ENCODE assay signal across 1 cellular context in the genomic region with DNA sequence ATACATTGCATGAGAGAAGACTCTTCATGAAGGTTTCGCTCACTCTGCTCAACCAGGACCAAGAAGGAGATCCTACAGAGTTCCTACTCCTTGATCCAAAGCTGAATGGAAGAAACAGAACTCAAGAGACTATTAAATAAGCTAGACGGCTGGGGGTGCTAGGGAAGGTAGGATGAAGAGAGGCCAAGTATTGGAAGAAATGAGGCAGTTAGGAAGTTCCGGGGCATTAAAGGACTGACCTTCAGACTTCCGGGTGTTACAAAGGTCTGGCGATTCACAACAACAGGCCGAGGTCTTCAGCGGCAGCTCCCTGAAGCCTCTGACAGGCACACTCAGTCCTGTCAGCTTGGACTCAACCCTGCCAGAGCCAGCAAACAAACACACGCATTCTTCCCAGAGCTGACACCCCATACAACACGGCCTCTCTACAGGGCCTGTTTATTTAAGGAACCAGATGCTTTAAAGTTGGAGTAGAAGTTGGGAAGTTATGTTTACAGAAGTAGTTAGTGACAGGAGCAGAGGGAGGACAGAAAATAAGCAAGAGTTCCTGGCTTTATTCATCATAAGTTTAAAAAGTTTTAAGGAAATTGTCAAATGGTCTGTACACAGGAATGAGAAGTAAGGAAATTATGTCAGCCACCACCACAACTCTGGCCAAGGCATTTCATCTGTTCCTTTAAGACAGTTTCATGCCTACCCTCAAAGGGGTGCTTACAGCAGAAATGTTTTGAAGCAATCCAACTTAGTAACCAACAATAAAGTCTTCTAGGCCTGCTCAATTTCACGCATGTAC.
A peak's percentile ranks its signal among the peaks of the same experiment; 100 is the strongest.
TF ChIP-seq lines count a peak whose summit lies in the region.

No MANE protein-coding gene starts in this region.

TF ChIP-seq in HepG2, 621 proteins besides CTCF, POLR2A, EP300 and RAD21 (continued from another document and continues in another):
- TF ChIP-seq, protein P1, sequence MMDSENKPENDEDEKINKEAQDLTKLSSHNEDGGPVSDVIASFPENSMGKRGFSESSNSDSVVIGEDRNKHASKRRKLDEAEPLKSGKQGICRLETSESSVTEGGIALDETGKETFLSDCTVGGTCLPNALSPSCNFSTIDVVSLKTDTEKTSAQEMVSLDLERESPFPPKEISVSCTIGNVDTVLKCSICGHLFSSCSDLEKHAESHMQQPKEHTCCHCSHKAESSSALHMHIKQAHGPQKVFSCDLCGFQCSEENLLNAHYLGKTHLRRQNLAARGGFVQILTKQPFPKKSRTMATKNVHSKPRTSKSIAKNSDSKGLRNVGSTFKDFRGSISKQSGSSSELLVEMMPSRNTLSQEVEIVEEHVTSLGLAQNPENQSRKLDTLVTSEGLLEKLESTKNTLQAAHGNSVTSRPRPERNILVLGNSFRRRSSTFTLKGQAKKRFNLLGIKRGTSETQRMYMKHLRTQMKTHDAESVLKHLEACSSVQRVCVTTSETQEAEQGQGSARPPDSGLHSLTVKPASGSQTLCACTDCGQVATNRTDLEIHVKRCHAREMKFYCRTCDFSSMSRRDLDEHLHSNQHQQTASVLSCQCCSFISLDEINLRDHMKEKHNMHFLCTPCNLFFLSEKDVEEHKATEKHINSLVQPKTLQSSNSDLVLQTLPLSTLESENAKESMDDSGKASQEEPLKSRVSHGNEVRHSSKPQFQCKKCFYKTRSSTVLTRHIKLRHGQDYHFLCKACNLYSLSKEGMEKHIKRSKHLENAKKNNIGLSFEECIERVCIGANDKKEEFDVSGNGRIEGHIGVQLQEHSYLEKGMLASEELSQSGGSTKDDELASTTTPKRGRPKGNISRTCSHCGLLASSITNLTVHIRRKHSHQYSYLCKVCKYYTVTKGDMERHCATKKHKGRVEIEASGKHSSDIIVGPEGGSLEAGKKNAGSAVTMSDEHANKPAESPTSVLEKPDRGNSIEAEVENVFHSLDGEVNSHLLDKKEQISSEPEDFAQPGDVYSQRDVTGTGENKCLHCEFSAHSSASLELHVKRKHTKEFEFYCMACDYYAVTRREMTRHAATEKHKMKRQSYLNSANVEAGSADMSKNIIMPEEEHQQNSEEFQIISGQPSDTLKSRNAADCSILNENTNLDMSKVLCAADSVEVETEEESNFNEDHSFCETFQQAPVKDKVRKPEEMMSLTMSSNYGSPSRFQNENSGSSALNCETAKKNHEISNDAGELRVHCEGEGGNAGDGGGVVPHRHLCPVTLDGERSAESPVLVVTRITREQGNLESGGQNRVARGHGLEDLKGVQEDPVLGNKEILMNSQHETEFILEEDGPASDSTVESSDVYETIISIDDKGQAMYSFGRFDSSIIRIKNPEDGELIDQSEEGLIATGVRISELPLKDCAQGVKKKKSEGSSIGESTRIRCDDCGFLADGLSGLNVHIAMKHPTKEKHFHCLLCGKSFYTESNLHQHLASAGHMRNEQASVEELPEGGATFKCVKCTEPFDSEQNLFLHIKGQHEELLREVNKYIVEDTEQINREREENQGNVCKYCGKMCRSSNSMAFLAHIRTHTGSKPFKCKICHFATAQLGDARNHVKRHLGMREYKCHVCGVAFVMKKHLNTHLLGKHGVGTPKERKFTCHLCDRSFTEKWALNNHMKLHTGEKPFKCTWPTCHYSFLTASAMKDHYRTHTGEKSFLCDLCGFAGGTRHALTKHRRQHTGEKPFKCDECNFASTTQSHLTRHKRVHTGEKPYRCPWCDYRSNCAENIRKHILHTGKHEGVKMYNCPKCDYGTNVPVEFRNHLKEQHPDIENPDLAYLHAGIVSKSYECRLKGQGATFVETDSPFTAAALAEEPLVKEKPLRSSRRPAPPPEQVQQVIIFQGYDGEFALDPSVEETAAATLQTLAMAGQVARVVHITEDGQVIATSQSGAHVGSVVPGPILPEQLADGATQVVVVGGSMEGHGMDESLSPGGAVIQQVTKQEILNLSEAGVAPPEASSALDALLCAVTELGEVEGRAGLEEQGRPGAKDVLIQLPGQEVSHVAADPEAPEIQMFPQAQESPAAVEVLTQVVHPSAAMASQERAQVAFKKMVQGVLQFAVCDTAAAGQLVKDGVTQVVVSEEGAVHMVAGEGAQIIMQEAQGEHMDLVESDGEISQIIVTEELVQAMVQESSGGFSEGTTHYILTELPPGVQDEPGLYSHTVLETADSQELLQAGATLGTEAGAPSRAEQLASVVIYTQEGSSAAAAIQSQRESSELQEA (CRISPR knock-in tag; IDR thresholded peaks at IDR 0.05; ENCODE audit: not compliant biosample characterization) = no peak
- TF ChIP-seq HNRNPH1 (optimal IDR thresholded peaks at IDR 0.05; ENCODE audit: low read depth, low read length) (no peak), ZNF879 (CRISPR knock-in tag; IDR thresholded peaks at IDR 0.05) (no peak), ZNF724P (CRISPR knock-in tag; IDR thresholded peaks at IDR 0.05; ENCODE audit: borderline replicate concordance) (no peak), ZNF672 (CRISPR knock-in tag; IDR thresholded peaks at IDR 0.05) (no peak), HDAC6 (IDR thresholded peaks at IDR 0.05; ENCODE audit: low read depth, low read length) (no peak), FOXA1 (IDR thresholded peaks at IDR 0.05) (peak; percentile 85), FOXA1 (CRISPR knock-in tag; IDR thresholded peaks at IDR 0.05) (peak; percentile 93), PHF5A (CRISPR knock-in tag; IDR thresholded peaks at IDR 0.05; ENCODE audit: low read depth, unreplicated experiment) (peak; percentile 52), ZNF451 (CRISPR knock-in tag; IDR thresholded peaks at IDR 0.05) (peak; percentile 57; the same call in 1 of the 2 replicates), KLF13 (CRISPR knock-in tag; IDR thresholded peaks at IDR 0.05) (no peak), RORA (CRISPR knock-in tag; IDR thresholded peaks at IDR 0.05) (no peak), GLI4 (CRISPR knock-in tag; IDR thresholded peaks at IDR 0.05; ENCODE audit: borderline replicate concordance) (no peak)
- TF ChIP-seq, protein P2, sequence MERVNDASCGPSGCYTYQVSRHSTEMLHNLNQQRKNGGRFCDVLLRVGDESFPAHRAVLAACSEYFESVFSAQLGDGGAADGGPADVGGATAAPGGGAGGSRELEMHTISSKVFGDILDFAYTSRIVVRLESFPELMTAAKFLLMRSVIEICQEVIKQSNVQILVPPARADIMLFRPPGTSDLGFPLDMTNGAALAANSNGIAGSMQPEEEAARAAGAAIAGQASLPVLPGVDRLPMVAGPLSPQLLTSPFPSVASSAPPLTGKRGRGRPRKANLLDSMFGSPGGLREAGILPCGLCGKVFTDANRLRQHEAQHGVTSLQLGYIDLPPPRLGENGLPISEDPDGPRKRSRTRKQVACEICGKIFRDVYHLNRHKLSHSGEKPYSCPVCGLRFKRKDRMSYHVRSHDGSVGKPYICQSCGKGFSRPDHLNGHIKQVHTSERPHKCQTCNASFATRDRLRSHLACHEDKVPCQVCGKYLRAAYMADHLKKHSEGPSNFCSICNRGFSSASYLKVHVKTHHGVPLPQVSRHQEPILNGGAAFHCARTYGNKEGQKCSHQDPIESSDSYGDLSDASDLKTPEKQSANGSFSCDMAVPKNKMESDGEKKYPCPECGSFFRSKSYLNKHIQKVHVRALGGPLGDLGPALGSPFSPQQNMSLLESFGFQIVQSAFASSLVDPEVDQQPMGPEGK (CRISPR knock-in tag; IDR thresholded peaks at IDR 0.05) = peak; percentile 49; the same call in 1 of the 2 replicates
- TF ChIP-seq, protein P3, sequence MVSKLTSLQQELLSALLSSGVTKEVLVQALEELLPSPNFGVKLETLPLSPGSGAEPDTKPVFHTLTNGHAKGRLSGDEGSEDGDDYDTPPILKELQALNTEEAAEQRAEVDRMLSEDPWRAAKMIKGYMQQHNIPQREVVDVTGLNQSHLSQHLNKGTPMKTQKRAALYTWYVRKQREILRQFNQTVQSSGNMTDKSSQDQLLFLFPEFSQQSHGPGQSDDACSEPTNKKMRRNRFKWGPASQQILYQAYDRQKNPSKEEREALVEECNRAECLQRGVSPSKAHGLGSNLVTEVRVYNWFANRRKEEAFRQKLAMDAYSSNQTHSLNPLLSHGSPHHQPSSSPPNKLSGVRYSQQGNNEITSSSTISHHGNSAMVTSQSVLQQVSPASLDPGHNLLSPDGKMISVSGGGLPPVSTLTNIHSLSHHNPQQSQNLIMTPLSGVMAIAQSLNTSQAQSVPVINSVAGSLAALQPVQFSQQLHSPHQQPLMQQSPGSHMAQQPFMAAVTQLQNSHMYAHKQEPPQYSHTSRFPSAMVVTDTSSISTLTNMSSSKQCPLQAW (CRISPR knock-in tag; IDR thresholded peaks at IDR 0.05) = peak; percentile 89
- TF ChIP-seq, protein P4, sequence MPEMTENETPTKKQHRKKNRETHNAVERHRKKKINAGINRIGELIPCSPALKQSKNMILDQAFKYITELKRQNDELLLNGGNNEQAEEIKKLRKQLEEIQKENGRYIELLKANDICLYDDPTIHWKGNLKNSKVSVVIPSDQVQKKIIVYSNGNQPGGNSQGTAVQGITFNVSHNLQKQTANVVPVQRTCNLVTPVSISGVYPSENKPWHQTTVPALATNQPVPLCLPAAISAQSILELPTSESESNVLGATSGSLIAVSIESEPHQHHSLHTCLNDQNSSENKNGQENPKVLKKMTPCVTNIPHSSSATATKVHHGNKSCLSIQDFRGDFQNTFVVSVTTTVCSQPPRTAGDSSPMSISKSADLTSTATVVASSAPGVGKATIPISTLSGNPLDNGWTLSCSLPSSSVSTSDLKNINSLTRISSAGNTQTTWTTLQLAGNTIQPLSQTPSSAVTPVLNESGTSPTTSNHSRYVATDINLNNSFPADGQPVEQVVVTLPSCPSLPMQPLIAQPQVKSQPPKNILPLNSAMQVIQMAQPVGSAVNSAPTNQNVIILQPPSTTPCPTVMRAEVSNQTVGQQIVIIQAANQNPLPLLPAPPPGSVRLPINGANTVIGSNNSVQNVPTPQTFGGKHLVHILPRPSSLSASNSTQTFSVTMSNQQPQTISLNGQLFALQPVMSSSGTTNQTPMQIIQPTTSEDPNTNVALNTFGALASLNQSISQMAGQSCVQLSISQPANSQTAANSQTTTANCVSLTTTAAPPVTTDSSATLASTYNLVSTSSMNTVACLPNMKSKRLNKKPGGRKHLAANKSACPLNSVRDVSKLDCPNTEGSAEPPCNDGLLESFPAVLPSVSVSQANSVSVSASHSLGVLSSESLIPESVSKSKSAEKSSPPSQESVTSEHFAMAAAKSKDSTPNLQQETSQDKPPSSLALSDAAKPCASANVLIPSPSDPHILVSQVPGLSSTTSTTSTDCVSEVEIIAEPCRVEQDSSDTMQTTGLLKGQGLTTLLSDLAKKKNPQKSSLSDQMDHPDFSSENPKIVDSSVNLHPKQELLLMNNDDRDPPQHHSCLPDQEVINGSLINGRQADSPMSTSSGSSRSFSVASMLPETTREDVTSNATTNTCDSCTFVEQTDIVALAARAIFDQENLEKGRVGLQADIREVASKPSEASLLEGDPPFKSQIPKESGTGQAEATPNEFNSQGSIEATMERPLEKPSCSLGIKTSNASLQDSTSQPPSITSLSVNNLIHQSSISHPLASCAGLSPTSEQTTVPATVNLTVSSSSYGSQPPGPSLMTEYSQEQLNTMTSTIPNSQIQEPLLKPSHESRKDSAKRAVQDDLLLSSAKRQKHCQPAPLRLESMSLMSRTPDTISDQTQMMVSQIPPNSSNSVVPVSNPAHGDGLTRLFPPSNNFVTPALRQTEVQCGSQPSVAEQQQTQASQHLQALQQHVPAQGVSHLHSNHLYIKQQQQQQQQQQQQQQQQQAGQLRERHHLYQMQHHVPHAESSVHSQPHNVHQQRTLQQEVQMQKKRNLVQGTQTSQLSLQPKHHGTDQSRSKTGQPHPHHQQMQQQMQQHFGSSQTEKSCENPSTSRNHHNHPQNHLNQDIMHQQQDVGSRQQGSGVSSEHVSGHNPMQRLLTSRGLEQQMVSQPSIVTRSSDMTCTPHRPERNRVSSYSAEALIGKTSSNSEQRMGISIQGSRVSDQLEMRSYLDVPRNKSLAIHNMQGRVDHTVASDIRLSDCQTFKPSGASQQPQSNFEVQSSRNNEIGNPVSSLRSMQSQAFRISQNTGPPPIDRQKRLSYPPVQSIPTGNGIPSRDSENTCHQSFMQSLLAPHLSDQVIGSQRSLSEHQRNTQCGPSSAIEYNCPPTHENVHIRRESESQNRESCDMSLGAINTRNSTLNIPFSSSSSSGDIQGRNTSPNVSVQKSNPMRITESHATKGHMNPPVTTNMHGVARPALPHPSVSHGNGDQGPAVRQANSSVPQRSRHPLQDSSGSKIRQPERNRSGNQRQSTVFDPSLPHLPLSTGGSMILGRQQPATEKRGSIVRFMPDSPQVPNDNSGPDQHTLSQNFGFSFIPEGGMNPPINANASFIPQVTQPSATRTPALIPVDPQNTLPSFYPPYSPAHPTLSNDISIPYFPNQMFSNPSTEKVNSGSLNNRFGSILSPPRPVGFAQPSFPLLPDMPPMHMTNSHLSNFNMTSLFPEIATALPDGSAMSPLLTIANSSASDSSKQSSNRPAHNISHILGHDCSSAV (CRISPR knock-in tag; IDR thresholded peaks at IDR 0.05; ENCODE audit: borderline replicate concordance) = no peak
- TF ChIP-seq, protein P5, sequence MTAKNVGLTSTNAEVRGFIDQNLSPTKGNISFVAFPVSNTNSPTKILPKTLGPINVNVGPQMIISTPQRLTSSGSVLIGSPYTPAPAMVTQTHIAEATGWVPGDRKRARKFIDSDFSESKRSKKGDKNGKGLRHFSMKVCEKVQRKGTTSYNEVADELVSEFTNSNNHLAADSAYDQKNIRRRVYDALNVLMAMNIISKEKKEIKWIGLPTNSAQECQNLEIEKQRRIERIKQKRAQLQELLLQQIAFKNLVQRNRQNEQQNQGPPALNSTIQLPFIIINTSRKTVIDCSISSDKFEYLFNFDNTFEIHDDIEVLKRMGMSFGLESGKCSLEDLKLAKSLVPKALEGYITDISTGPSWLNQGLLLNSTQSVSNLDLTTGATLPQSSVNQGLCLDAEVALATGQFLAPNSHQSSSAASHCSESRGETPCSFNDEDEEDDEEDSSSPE (CRISPR knock-in tag; IDR thresholded peaks at IDR 0.05) = peak; percentile 57
- TF ChIP-seq, protein P6, sequence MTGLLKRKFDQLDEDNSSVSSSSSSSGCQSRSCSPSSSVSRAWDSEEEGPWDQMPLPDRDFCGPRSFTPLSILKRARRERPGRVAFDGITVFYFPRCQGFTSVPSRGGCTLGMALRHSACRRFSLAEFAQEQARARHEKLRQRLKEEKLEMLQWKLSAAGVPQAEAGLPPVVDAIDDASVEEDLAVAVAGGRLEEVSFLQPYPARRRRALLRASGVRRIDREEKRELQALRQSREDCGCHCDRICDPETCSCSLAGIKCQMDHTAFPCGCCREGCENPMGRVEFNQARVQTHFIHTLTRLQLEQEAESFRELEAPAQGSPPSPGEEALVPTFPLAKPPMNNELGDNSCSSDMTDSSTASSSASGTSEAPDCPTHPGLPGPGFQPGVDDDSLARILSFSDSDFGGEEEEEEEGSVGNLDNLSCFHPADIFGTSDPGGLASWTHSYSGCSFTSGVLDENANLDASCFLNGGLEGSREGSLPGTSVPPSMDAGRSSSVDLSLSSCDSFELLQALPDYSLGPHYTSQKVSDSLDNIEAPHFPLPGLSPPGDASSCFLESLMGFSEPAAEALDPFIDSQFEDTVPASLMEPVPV (CRISPR knock-in tag; IDR thresholded peaks at IDR 0.05) = 0 out of 2 replicates have a peak, but pooled peaks have one; percentile 32
- TF ChIP-seq, protein P7, sequence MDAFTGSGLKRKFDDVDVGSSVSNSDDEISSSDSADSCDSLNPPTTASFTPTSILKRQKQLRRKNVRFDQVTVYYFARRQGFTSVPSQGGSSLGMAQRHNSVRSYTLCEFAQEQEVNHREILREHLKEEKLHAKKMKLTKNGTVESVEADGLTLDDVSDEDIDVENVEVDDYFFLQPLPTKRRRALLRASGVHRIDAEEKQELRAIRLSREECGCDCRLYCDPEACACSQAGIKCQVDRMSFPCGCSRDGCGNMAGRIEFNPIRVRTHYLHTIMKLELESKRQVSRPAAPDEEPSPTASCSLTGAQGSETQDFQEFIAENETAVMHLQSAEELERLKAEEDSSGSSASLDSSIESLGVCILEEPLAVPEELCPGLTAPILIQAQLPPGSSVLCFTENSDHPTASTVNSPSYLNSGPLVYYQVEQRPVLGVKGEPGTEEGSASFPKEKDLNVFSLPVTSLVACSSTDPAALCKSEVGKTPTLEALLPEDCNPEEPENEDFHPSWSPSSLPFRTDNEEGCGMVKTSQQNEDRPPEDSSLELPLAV (CRISPR knock-in tag; conservative IDR thresholded peaks at IDR 0.05; ENCODE audit: low read depth) = no peak
